Comparison of ENCODE assay signal across 8 cellular contexts in genomic region chr6:28400122-28400451, GRCh38. TPM values are rescaled to one million over a fixed set of nuclear protein-coding genes. Genes with fewer than 3 reads are reported as not detected.
DNase-seq lines count a peak whose midpoint lies in the region; ATAC-seq and TF ChIP-seq lines count a peak whose summit lies in the region.

No MANE protein-coding gene starts in this region.

- TF ChIP-seq CTCF in GM12875 (IDR thresholded peaks at IDR 0.05; ENCODE audit: borderline replicate concordance, insufficient read depth, low read depth, low read length) (no peak), glutamatergic neuron (IDR thresholded peaks at IDR 0.05; ENCODE audit: partially characterized antibody, unreplicated experiment) (no peak)

- ATAC-seq in activated CD4-positive, CD25-positive, alpha-beta regulatory T cell treated with anti-CD3 and anti-CD28 coated beads, Interleukin-2, amount 50 U/mL, for 24 hours: no peak

- POLR2A ChIA-PET in activated CD4-positive, alpha-beta memory T cell treated with anti-CD3 and anti-CD28 coated beads, Interleukin-2, amount 10 ng/mL, durations not matched to agents 7 days and 5 days (lab: Charles Lee): no interaction called here

- H3K36me3 Mint-ChIP-seq in activated CD4-positive, alpha-beta memory T cell treated with anti-CD3 and anti-CD28 coated beads, Interleukin-2, amount 10 ng/mL, durations not matched to agents 7 days and 5 days (ENCODE audit: low read depth): peaks cover 36% of the 10 kb centered on the region
- no peaks in the 10 kb centered on the region for H3K36me3 Mint-ChIP-seq in glutamatergic neuron (ENCODE audit: unreplicated experiment)

- CTCF ChIA-PET in activated CD4-positive, alpha-beta memory T cell treated with anti-CD3 and anti-CD28 coated beads, Interleukin-2, amount 10 ng/mL, durations not matched to agents 7 days and 5 days (lab: Charles Lee): no interaction called here

- H3K4me3 ChIP-seq in GM12875 (ENCODE audit: low read depth, low read length): peak overlapping the region; percentile 57
- H3K4me3 ChIP-seq in skeletal muscle cell (ENCODE audit: low read depth, low read length): peak overlapping the region; percentile 91

- peak overlapping the region; percentile 77 for H3K27ac Mint-ChIP-seq in activated CD4-positive, alpha-beta memory T cell treated with anti-CD3 and anti-CD28 coated beads, Interleukin-2, amount 10 ng/mL, durations not matched to agents 7 days and 5 days
- peak overlapping the region; percentile 96 for H3K27ac Mint-ChIP-seq in glutamatergic neuron (ENCODE audit: unreplicated experiment)

- peaks cover 41% of the 10 kb centered on the region for H3K27me3 Mint-ChIP-seq in activated CD4-positive, alpha-beta memory T cell treated with anti-CD3 and anti-CD28 coated beads, Interleukin-2, amount 10 ng/mL, durations not matched to agents 7 days and 5 days
- peaks cover 8% of the 10 kb centered on the region for H3K27me3 Mint-ChIP-seq in glutamatergic neuron (ENCODE audit: unreplicated experiment)

- H3K4me1 Mint-ChIP-seq in activated CD4-positive, alpha-beta memory T cell treated with anti-CD3 and anti-CD28 coated beads, Interleukin-2, amount 10 ng/mL, durations not matched to agents 7 days and 5 days: peaks cover 35% of the 10 kb centered on the region
- peaks cover 26% of the 10 kb centered on the region for H3K4me1 Mint-ChIP-seq in glutamatergic neuron (ENCODE audit: low read depth, unreplicated experiment)

- H3K9me3 Mint-ChIP-seq in activated CD4-positive, alpha-beta memory T cell treated with anti-CD3 and anti-CD28 coated beads, Interleukin-2, amount 10 ng/mL, durations not matched to agents 7 days and 5 days: peaks cover 3% of the 10 kb centered on the region
- H3K9me3 Mint-ChIP-seq in glutamatergic neuron (ENCODE audit: unreplicated experiment): peaks cover 2% of the 10 kb centered on the region

- peak overlapping the region; percentile 85 for H3K4me3 Mint-ChIP-seq in activated CD4-positive, alpha-beta memory T cell treated with anti-CD3 and anti-CD28 coated beads, Interleukin-2, amount 10 ng/mL, durations not matched to agents 7 days and 5 days
- peak overlapping the region; percentile 94 for H3K4me3 Mint-ChIP-seq in glutamatergic neuron (ENCODE audit: unreplicated experiment)

- no peak for DNase-seq in activated CD4-positive, alpha-beta memory T cell treated with anti-CD3 and anti-CD28 coated beads, Interleukin-2, amount 10 ng/mL, durations not matched to agents 7 days and 5 days
- DNase-seq in glutamatergic neuron: no peak
- no peak for DNase-seq in skeletal muscle cell (ENCODE audit: low read depth)
- no peak for DNase-seq in HT-29 (ENCODE audit: low spot score)
- DNase-seq in glomerular visceral epithelial cell (ENCODE audit: extremely low spot score): no peak
- DNase-seq in cerebellar cortex (ENCODE audit: low spot score): no peak

RNA-seq across cellular contexts. Expression of gene ZSCAN12, which starts 0.5 kb away (rescaled TPM):
- 1 to 10 TPM; 4.6 to 4.9 TPM for total RNA-seq in activated CD4-positive, alpha-beta memory T cell treated with anti-CD3 and anti-CD28 coated beads, Interleukin-2, amount 10 ng/mL, durations not matched to agents 7 days and 5 days
- 16.7 TPM for total RNA-seq in glutamatergic neuron (ENCODE audit: unreplicated experiment)
- total RNA-seq in HT-29 (2014; rRNA removed; shearing (Covaris generic)): 2.1 TPM in 2 replicates

RNA-seq across cellular contexts. Expression of gene ZSCAN23, which starts 43.2 kb away (rescaled TPM):
- total RNA-seq in activated CD4-positive, alpha-beta memory T cell treated with anti-CD3 and anti-CD28 coated beads, Interleukin-2, amount 10 ng/mL, durations not matched to agents 7 days and 5 days: under 1 TPM; 0.38 to 0.45 TPM
- total RNA-seq in glutamatergic neuron (ENCODE audit: unreplicated experiment): 18.2 TPM
- 0.64 and 1.1 TPM in 2 replicates for total RNA-seq in HT-29 (2014; rRNA removed; shearing (Covaris generic))

RNA-seq across cellular contexts. Expression of gene ZKSCAN3, which starts 50.3 kb away (rescaled TPM):
- 1 to 10 TPM; 5.5 to 6.5 TPM for total RNA-seq in activated CD4-positive, alpha-beta memory T cell treated with anti-CD3 and anti-CD28 coated beads, Interleukin-2, amount 10 ng/mL, durations not matched to agents 7 days and 5 days
- 16.0 TPM for total RNA-seq in glutamatergic neuron (ENCODE audit: unreplicated experiment)
- 0.53 and 0.60 TPM in 2 replicates for total RNA-seq in HT-29 (2014; rRNA removed; shearing (Covaris generic))
